In the genomic region with DNA sequence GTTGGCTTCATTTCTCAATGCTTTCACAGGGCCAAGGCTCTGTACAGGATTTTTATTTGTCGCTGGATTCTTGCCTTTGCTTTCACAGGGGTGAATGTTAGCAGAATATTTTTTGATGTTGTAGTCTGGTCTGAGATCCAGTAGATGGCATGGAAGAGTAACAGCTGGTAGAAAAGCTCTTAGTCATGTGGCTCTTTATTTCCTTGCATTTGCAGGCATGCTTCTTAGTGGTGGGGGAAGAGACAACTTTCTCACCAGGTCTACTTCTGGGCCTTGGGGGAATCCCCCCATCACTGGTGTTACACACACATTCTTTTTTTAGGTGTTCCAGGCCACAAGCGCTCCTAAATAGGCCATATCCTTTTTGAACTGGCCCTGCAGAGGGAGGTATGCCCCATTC, we compare ENCODE assay signal across 8 cellular contexts.
DNase-seq lines count a peak whose midpoint lies in the region; ATAC-seq and TF ChIP-seq lines count a peak whose summit lies in the region.

No MANE protein-coding gene starts in this region.

- no peak overlapping the region for H3K4me3 ChIP-seq in LNCaP clone FGC (ENCODE audit: low read depth, low read length)

- peak; percentile 50 for TF ChIP-seq CTCF in LNCaP clone FGC (IDR thresholded peaks at IDR 0.05; ENCODE audit: control insufficient read depth, extremely low read depth, insufficient read depth)

- DNase-seq in COR-L47 (lab: John Stamatoyannopoulos, UW) (peak; percentile 20), LNCaP clone FGC (ENCODE audit: low read depth) (peak; percentile 7), fibroblast of peridontal ligament (ENCODE audit: extremely low read depth) (peak; percentile 66), T-helper 9 cell (no peak), GOT3 (lab: John Stamatoyannopoulos, UW) (no peak)

- ATAC-seq in GM21423 (IDR thresholded peaks at IDR 0.05; ENCODE audit: unreplicated experiment) (peak; percentile 44), HG03045 (IDR thresholded peaks at IDR 0.05; ENCODE audit: unreplicated experiment) (no peak), HG02763 (IDR thresholded peaks at IDR 0.05; ENCODE audit: unreplicated experiment) (no peak)

Comparison
In these comparisons a context has a peak if more than half of its experiments do, and no peak if none do; other contexts are left out.
1. DNase-seq: peak in COR-L47 (single experiment), LNCaP clone FGC (single experiment) and fibroblast of peridontal ligament (single experiment); none in T-helper 9 cell (single experiment) and GOT3 (single experiment).